In genomic region chr3:184459355-184459754, GRCh38 we compare ENCODE assay signal across 19 cellular contexts.
DNase-seq lines count a peak whose midpoint lies in the region; ATAC-seq and TF ChIP-seq lines count a peak whose summit lies in the region.
"Had no signal": no experiment of that assay in that cellular context is flagged by ENCODE, and none has a peak within 500 bp of the region (broad histone marks: within the 10 kb centered on the region; RNA-seq: fewer than 3 reads in every experiment).

No MANE protein-coding gene starts in this region.

- H2BK15ac ChIP-seq in mesenchymal stem cell (ENCODE audit: low read depth, poor library complexity, severe bottlenecking), result no peak overlapping the region

- H3K18ac ChIP-seq in mesenchymal stem cell (ENCODE audit: low read depth in 1 of 2, low read length in 2 of 2), result no peak overlapping the region

- H3K4me1 Mint-ChIP-seq in stimulated activated naive B cell treated with anti-CD40 and anti-IgM and Interleukin-4, amounts not matched to agents 10 μg/mL and 1 μg/mL and 100 μg/mL, for 72 hours, result no peaks in the 10 kb centered on the region
- H3K4me1 Mint-ChIP-seq: activated naive CD4-positive, alpha-beta T cell treated with anti-CD3 and anti-CD28 coated beads, Interleukin-2, amount 10 ng/mL, durations not matched to agents 7 days and 5 days; IgD-negative memory B cell had no signal

- no peak overlapping the region for H3K4me3 Mint-ChIP-seq in stimulated activated naive B cell treated with anti-CD40 and anti-IgM and Interleukin-4, amounts not matched to agents 10 μg/mL and 1 μg/mL and 100 μg/mL, for 72 hours
- H3K4me3 Mint-ChIP-seq: activated naive CD4-positive, alpha-beta T cell treated with anti-CD3 and anti-CD28 coated beads, Interleukin-2, amount 10 ng/mL, durations not matched to agents 7 days and 5 days; CD4-positive, alpha-beta T cell; IgD-negative memory B cell; natural killer cell treated with Interleukin-12 subunit alpha and Interleukin-12 subunit beta and Interleukin-15 and Interleukin-18, amount 100 ng/mL, for 72 hours had no signal

- peak; percentile 67 for DNase-seq in COLO829 (ENCODE audit: low spot score)
- peak; percentile 20 for DNase-seq in HS-27A (ENCODE audit: low read depth)
- DNase-seq in brain microvascular endothelial cell, result peak; percentile 95
- peak; percentile 66 for DNase-seq in mesenchymal stem cell
- DNase-seq in glomerular visceral epithelial cell (ENCODE audit: extremely low spot score), result no peak
- no peak for DNase-seq in stimulated activated naive B cell treated with anti-CD40 and anti-IgM and Interleukin-4, amounts not matched to agents 10 μg/mL and 1 μg/mL and 100 μg/mL, for 72 hours
- DNase-seq in ACHN, result no peak
- no peak for DNase-seq in DMS153 (lab: John Stamatoyannopoulos, UW)
- DNase-seq: activated naive CD4-positive, alpha-beta T cell treated with anti-CD3 and anti-CD28 coated beads, Interleukin-2, amount 10 ng/mL, durations not matched to agents 7 days and 5 days; CD4-positive, alpha-beta T cell; esophagus squamous epithelium; NCI-H1436 treated with DMSO at 0.1 percent for 48 hours; NCI-H774; SIG-M5; stimulated activated CD4-positive, alpha-beta T cell treated with anti-CD3 and anti-CD28 coated beads, Interleukin-4, amount 100 ng/mL, for 24 hours; stimulated activated naive CD8-positive, alpha-beta T cell treated with anti-CD3 and anti-CD28 coated beads, Interleukin-15, Interleukin-2, amounts not matched to agents 100 U/mL and 50 U/mL, for 24 hours had no signal

- no peak for TF ChIP-seq CTCF in brain microvascular endothelial cell (IDR thresholded peaks at IDR 0.05; ENCODE audit: low read depth, low read length, missing control alignments)

- no peaks in the 10 kb centered on the region for H3K36me3 ChIP-seq in brain microvascular endothelial cell (replicated peaks)
- no peaks in the 10 kb centered on the region for H3K36me3 ChIP-seq in mesenchymal stem cell (ENCODE audit: control insufficient read depth in 1 of 2, insufficient read depth in 2 of 2, low read depth in 1 of 2, low read length in 2 of 2)
- H3K36me3 ChIP-seq: esophagus squamous epithelium, right atrium auricular region had no signal

- no peaks in the 10 kb centered on the region for H3K79me1 ChIP-seq in mesenchymal stem cell (replicated peaks; ENCODE audit: low read length, poor library complexity, severe bottlenecking)

- H3K4me2 ChIP-seq in mesenchymal stem cell (ENCODE audit: low read length, poor library complexity, severe bottlenecking), result no peak overlapping the region

- no peak overlapping the region for H4K8ac ChIP-seq in mesenchymal stem cell (ENCODE audit: low read length)

- H2AFZ ChIP-seq in mesenchymal stem cell (ENCODE audit: low read depth, low read length), result no peak overlapping the region

- no peak overlapping the region for H3K4ac ChIP-seq in mesenchymal stem cell (ENCODE audit: low read depth in 1 of 2, low read length in 2 of 2)

- no peak overlapping the region for H2BK120ac ChIP-seq in mesenchymal stem cell (ENCODE audit: low read depth, low read length)

- H3K23ac ChIP-seq in mesenchymal stem cell (ENCODE audit: low read length in 2 of 2), result no peak overlapping the region

- H3K14ac ChIP-seq in mesenchymal stem cell (ENCODE audit: low read length in 2 of 2), result peak overlapping the region in 1 of 2 experiments; percentile 20

- H3K36me3 Mint-ChIP-seq in stimulated activated naive B cell treated with anti-CD40 and anti-IgM and Interleukin-4, amounts not matched to agents 10 μg/mL and 1 μg/mL and 100 μg/mL, for 72 hours, result peaks cover 2 to 4% of the 10 kb centered on the region in 2 donors
- H3K36me3 Mint-ChIP-seq: activated naive CD4-positive, alpha-beta T cell treated with anti-CD3 and anti-CD28 coated beads, Interleukin-2, amount 10 ng/mL, durations not matched to agents 7 days and 5 days; IgD-negative memory B cell; natural killer cell treated with Interleukin-12 subunit alpha and Interleukin-12 subunit beta and Interleukin-15 and Interleukin-18, amount 100 ng/mL, for 72 hours had no signal

- ATAC-seq in stimulated activated naive B cell treated with anti-CD40 and anti-IgM and Interleukin-4, amounts not matched to agents 10 μg/mL and 1 μg/mL and 100 μg/mL, for 72 hours (replicated peaks), result no peak
- ATAC-seq: natural killer cell treated with Interleukin-12 subunit alpha and Interleukin-12 subunit beta and Interleukin-15 and Interleukin-18, amount 100 ng/mL, for 72 hours; stimulated activated naive CD8-positive, alpha-beta T cell treated with anti-CD3 and anti-CD28 coated beads, Interleukin-15, Interleukin-2, amounts not matched to agents 100 U/mL and 50 U/mL, for 24 hours had no signal

- 32% methylated on average over 3 of the region's 4 CpGs for WGBS in mesenchymal stem cell

- no peaks in the 10 kb centered on the region for H3K27me3 ChIP-seq in brain microvascular endothelial cell (replicated peaks)
- no peaks in the 10 kb centered on the region for H3K27me3 ChIP-seq in mesenchymal stem cell (ENCODE audit: control insufficient read depth in 1 of 2, insufficient read depth in 1 of 2, low read length in 2 of 2)
- H3K27me3 ChIP-seq: esophagus squamous epithelium, right atrium auricular region had no signal

- no peaks in the 10 kb centered on the region for H3K9me3 ChIP-seq in mesenchymal stem cell (ENCODE audit: control insufficient read depth, low read length)
- H3K9me3 ChIP-seq: esophagus squamous epithelium, right atrium auricular region had no signal

- no peak overlapping the region for H3K9ac ChIP-seq in mesenchymal stem cell (ENCODE audit: low read length)

- H3K4me3 ChIP-seq in brain microvascular endothelial cell (ENCODE audit: low read depth, low read length) (no peak overlapping the region), mesenchymal stem cell (ENCODE audit: insufficient read depth in 1 of 2, low read depth in 1 of 2, low read length in 2 of 2) (no peak overlapping the region)
- H3K4me3 ChIP-seq: esophagus squamous epithelium, right atrium auricular region had no signal

- H2BK12ac ChIP-seq in mesenchymal stem cell (ENCODE audit: low read length in 2 of 2), result no peak overlapping the region

- H3K27ac ChIP-seq in brain microvascular endothelial cell (peak overlapping the region; percentile 85), mesenchymal stem cell (ENCODE audit: low read length, poor library complexity, severe bottlenecking) (peak overlapping the region; percentile 31)
- H3K27ac ChIP-seq: esophagus squamous epithelium, right atrium auricular region had no signal

- H2BK5ac ChIP-seq in mesenchymal stem cell (ENCODE audit: low read depth, low read length, poor library complexity, severe bottlenecking), result no peak overlapping the region

- no peak overlapping the region for H2AK5ac ChIP-seq in mesenchymal stem cell (ENCODE audit: low read length, severe bottlenecking)

- in situ Hi-C loops in brain microvascular endothelial cell (cut with HindIII; ENCODE audit: low pct_ligation_motif_present, low sequenced_read_pairs), result no loop called here
- in situ Hi-C loops in ACHN (cut with HindIII; ENCODE audit: low pct_ligation_motif_present, low pct_unique_long_range_greater_than_20kb, low sequenced_read_pairs), result no loop called here

- peaks cover 5 to 13% of the 10 kb centered on the region in 2 donors for H3K27me3 Mint-ChIP-seq in stimulated activated naive B cell treated with anti-CD40 and anti-IgM and Interleukin-4, amounts not matched to agents 10 μg/mL and 1 μg/mL and 100 μg/mL, for 72 hours

- peaks cover 5 to 11% of the 10 kb centered on the region in 2 donors for H3K9me3 Mint-ChIP-seq in stimulated activated naive B cell treated with anti-CD40 and anti-IgM and Interleukin-4, amounts not matched to agents 10 μg/mL and 1 μg/mL and 100 μg/mL, for 72 hours
- H3K9me3 Mint-ChIP-seq: activated naive CD4-positive, alpha-beta T cell treated with anti-CD3 and anti-CD28 coated beads, Interleukin-2, amount 10 ng/mL, durations not matched to agents 7 days and 5 days; CD4-positive, alpha-beta T cell; natural killer cell treated with Interleukin-12 subunit alpha and Interleukin-12 subunit beta and Interleukin-15 and Interleukin-18, amount 100 ng/mL, for 72 hours had no signal

- no peak overlapping the region for H3K27ac Mint-ChIP-seq in stimulated activated naive B cell treated with anti-CD40 and anti-IgM and Interleukin-4, amounts not matched to agents 10 μg/mL and 1 μg/mL and 100 μg/mL, for 72 hours
- H3K27ac Mint-ChIP-seq: activated naive CD4-positive, alpha-beta T cell treated with anti-CD3 and anti-CD28 coated beads, Interleukin-2, amount 10 ng/mL, durations not matched to agents 7 days and 5 days; CD4-positive, alpha-beta T cell; IgD-negative memory B cell; natural killer cell treated with Interleukin-12 subunit alpha and Interleukin-12 subunit beta and Interleukin-15 and Interleukin-18, amount 100 ng/mL, for 72 hours had no signal

- no peak overlapping the region for H4K91ac ChIP-seq in mesenchymal stem cell (ENCODE audit: low read length)

- peaks cover 3% of the 10 kb centered on the region for H3K4me1 ChIP-seq in mesenchymal stem cell (ENCODE audit: control insufficient read depth, insufficient read depth, low read depth, low read length)
- H3K4me1 ChIP-seq: esophagus squamous epithelium, right atrium auricular region had no signal

Comparison
In these comparisons a context has a peak if more than half of its experiments do, and no peak if none do; other contexts are left out.
1. DNase-seq: peak in COLO829 (single experiment), HS-27A (single experiment), brain microvascular endothelial cell (single experiment) and mesenchymal stem cell (single experiment); none in glomerular visceral epithelial cell (single experiment), stimulated activated naive B cell treated with anti-CD40 and anti-IgM and Interleukin-4, amounts not matched to agents 10 μg/mL and 1 μg/mL and 100 μg/mL, for 72 hours (single experiment), ACHN (single experiment) and DMS153 (single experiment).